In genomic region chr14:94944636-94945258, GRCh38 we compare ENCODE assay signal across 17 cellular contexts.
"Had no signal": no experiment of that assay in that cellular context is flagged by ENCODE, and none has a peak within 500 bp of the region (broad histone marks: within the 10 kb centered on the region; RNA-seq: fewer than 3 reads in every experiment).

No MANE protein-coding gene starts in this region.

- H3K27ac ChIP-seq: epithelial cell of prostate, esophagus muscularis mucosa, foreskin keratinocyte, pancreas, tibial artery, upper lobe of left lung, uterus had no signal

- H3K9me3 ChIP-seq: pancreas, uterus had no signal

- ATAC-seq: foreskin keratinocyte, left cardiac atrium, left ventricle myocardium superior, pancreas, right cardiac atrium had no signal

- H3K27me3 ChIP-seq: esophagus muscularis mucosa, foreskin keratinocyte, pancreas, tibial artery, upper lobe of left lung, uterus had no signal

- H3K4me3 ChIP-seq: esophagus muscularis mucosa, lung, pancreas, tibial artery, upper lobe of left lung, uterus had no signal

- H3K27me3 Mint-ChIP-seq: progenitor cell of endocrine pancreas had no signal

- H3K36me3 ChIP-seq: esophagus muscularis mucosa, pancreas, tibial artery, upper lobe of left lung, uterus had no signal

- DNase-seq: foreskin keratinocyte; kidney; left cardiac atrium; left ventricle myocardium superior; mesenchymal stem cell; naive B cell; occipital lobe; pancreas; right cardiac atrium; stimulated activated CD4-positive, alpha-beta T cell treated with anti-CD3 and anti-CD28 coated beads, Interleukin-12 subunit alpha, Interleukin-12 subunit beta, amount 100 ng/mL, for 4 hours; tibial artery; upper lobe of left lung; uterus had no signal

- H3K4me1 ChIP-seq: esophagus muscularis mucosa, foreskin keratinocyte, pancreas, tibial artery, upper lobe of left lung, uterus had no signal

- H3K27ac Mint-ChIP-seq: naive B cell, progenitor cell of endocrine pancreas had no signal

- H3K4me1 Mint-ChIP-seq: naive B cell had no signal

- H3K4me3 Mint-ChIP-seq: naive B cell had no signal

- H3K36me3 Mint-ChIP-seq: naive B cell had no signal
